ENCODE assay signal across 18 cellular contexts in genomic region chrX:104432321-104432720, GRCh38.
DNase-seq lines count a peak whose midpoint lies in the region; ATAC-seq, FAIRE-seq and TF ChIP-seq lines count a peak whose summit lies in the region.
"Had no signal": no experiment of that assay in that cellular context is flagged by ENCODE, and none has a peak within 500 bp of the region (broad histone marks: within the 10 kb centered on the region; RNA-seq: fewer than 3 reads in every experiment).

No MANE protein-coding gene starts in this region.

- no peaks in the 10 kb centered on the region for H3K4me1 Mint-ChIP-seq in astrocyte (ENCODE audit: low read depth, unreplicated experiment)
- H3K4me1 Mint-ChIP-seq: H9 had no signal

- H3K4me2 ChIP-seq in astrocyte (ENCODE audit: low read length) (no peak overlapping the region), keratinocyte (ENCODE audit: control insufficient read depth, extremely low read depth, insufficient read depth, low read depth, low read length) (no peak overlapping the region)

- H4K20me1 ChIP-seq in astrocyte (ENCODE audit: insufficient read depth, low read length) (no peaks in the 10 kb centered on the region), keratinocyte (ENCODE audit: control insufficient read depth, extremely low read depth, insufficient read depth, low read length) (no peaks in the 10 kb centered on the region)

- DNase-seq in NOMO-1 (lab: John Stamatoyannopoulos, UW; ENCODE audit: unreplicated experiment in 2 of 2) (peak; percentile 30 to 56), NOMO-1 treated with dmso at 0.1 percent for 144 hours (lab: John Stamatoyannopoulos, UW; ENCODE audit: unreplicated experiment) (no peak), astrocyte (ENCODE audit: low read depth) (no peak), keratinocyte (ENCODE audit: low read depth, low spot score) (no peak), left cardiac atrium (no peak)
- no peak for DNase-seq in central memory CD4-positive, alpha-beta T cell
- no peak for DNase-seq in activated CD8-positive, alpha-beta memory T cell treated with anti-CD3 and anti-CD28 coated beads for 24 hours
- DNase-seq: C1 segment of cervical spinal cord, DMS153, H9, NCI-H1092, NCI-H1694, NCI-H2107, NCI-H446, NCI-H774 had no signal

- no peaks in the 10 kb centered on the region for H3K27me3 Mint-ChIP-seq in astrocyte (ENCODE audit: low read depth, unreplicated experiment)

- H3K4me3 ChIP-seq in astrocyte (ENCODE audit: insufficient read depth, low read depth, low read length) (no peak overlapping the region), keratinocyte (ENCODE audit: control insufficient read depth in 2 of 3, extremely low read depth in 1 of 3, insufficient read depth in 2 of 3, low read depth in 1 of 3, low read length in 3 of 3) (no peak overlapping the region)
- H3K4me3 ChIP-seq: GM12878 had no signal

- H3K36me3 ChIP-seq in astrocyte (ENCODE audit: insufficient read depth, low read length) (no peaks in the 10 kb centered on the region), keratinocyte (ENCODE audit: control insufficient read depth in 2 of 2, extremely low read depth in 1 of 2, insufficient read depth in 2 of 2, low read length in 2 of 2) (no peaks in the 10 kb centered on the region)

- H3K9me3 ChIP-seq in astrocyte (ENCODE audit: insufficient read depth, low read depth, low read length), result no peaks in the 10 kb centered on the region
- no peaks in the 10 kb centered on the region for H3K9me3 ChIP-seq in keratinocyte (ENCODE audit: control insufficient read depth, low read depth, low read length)

- dilution Hi-C loops in keratinocyte (cut with MboI; ENCODE audit: extremely low pct_ligation_motif_present, low sequenced_read_pairs), result no loop called here

- TF ChIP-seq CTCF in astrocyte (IDR thresholded peaks at IDR 0.05; ENCODE audit: insufficient read depth, low read depth, low read length), result no peak
- TF ChIP-seq CTCF in keratinocyte (optimal IDR thresholded peaks at IDR 0.05 in 1 of 3, IDR thresholded peaks at IDR 0.05 in 1 of 3, conservative IDR thresholded peaks at IDR 0.05 in 1 of 3; ENCODE audit: extremely low read depth in 1 of 3, insufficient read depth in 2 of 3, low read length in 3 of 3), result no peak

- no peak overlapping the region for H3K4me3 Mint-ChIP-seq in astrocyte (ENCODE audit: unreplicated experiment)
- H3K4me3 Mint-ChIP-seq: H9 had no signal

- FAIRE-seq in astrocyte (lab: Jason Lieb, UNC), result peak; percentile 5
- FAIRE-seq in keratinocyte (lab: Jason Lieb, UNC), result no peak
- FAIRE-seq: A204.1, GM12878 had no signal

- no peaks in the 10 kb centered on the region for H3K79me2 ChIP-seq in astrocyte (ENCODE audit: insufficient read depth, low read length)
- H3K79me2 ChIP-seq in keratinocyte (ENCODE audit: control insufficient read depth, insufficient read depth, low read length), result no peaks in the 10 kb centered on the region

- H3K27ac ChIP-seq in astrocyte (ENCODE audit: low read depth, low read length) (no peak overlapping the region), keratinocyte (ENCODE audit: control insufficient read depth, insufficient read depth, low read length) (no peak overlapping the region)

- H3K27ac Mint-ChIP-seq in astrocyte (ENCODE audit: unreplicated experiment), result no peak overlapping the region
- H3K27ac Mint-ChIP-seq: H9 had no signal

- no peaks in the 10 kb centered on the region for H3K9me1 ChIP-seq in keratinocyte (ENCODE audit: control insufficient read depth, extremely low read depth, insufficient read depth, low read length)

- H3K9ac ChIP-seq in astrocyte (ENCODE audit: low read length), result no peak overlapping the region
- H3K9ac ChIP-seq in keratinocyte (ENCODE audit: control insufficient read depth, extremely low read depth, insufficient read depth, low read length), result no peak overlapping the region

- no peaks in the 10 kb centered on the region for H3K36me3 Mint-ChIP-seq in astrocyte (ENCODE audit: low read depth, unreplicated experiment)

- H3K4me1 ChIP-seq in astrocyte (ENCODE audit: insufficient read depth, low read length), result no peaks in the 10 kb centered on the region
- peaks cover 28% of the 10 kb centered on the region for H3K4me1 ChIP-seq in keratinocyte (ENCODE audit: control insufficient read depth, extremely low read depth, insufficient read depth, low read length)

- H3K9me3 Mint-ChIP-seq in astrocyte (ENCODE audit: unreplicated experiment), result no peaks in the 10 kb centered on the region

- ATAC-seq in HG03280 (IDR thresholded peaks at IDR 0.05; ENCODE audit: unreplicated experiment), result no peak
- no peak for ATAC-seq in left cardiac atrium
- ATAC-seq: GM12878 had no signal

- no peak overlapping the region for H2AFZ ChIP-seq in astrocyte (ENCODE audit: low read depth, low read length)
- H2AFZ ChIP-seq in keratinocyte (ENCODE audit: control insufficient read depth, low read length), result peak overlapping the region; percentile 14

- no peaks in the 10 kb centered on the region for H3K27me3 ChIP-seq in astrocyte (ENCODE audit: insufficient read depth, low read length)
- no peaks in the 10 kb centered on the region for H3K27me3 ChIP-seq in keratinocyte (ENCODE audit: control insufficient read depth, extremely low read depth, insufficient read depth, low read length)

- intact Hi-C loops in left cardiac atrium (cut with DNase I), result no loop called here

Comparison
In these comparisons a context has a peak if more than half of its experiments do, and no peak if none do; other contexts are left out.
1. DNase-seq: peak in NOMO-1 (2 of 2); none in NOMO-1 treated with dmso at 0.1 percent for 144 hours (single experiment), astrocyte (single experiment), keratinocyte (single experiment), left cardiac atrium (single experiment), central memory CD4-positive, alpha-beta T cell (single experiment) and activated CD8-positive, alpha-beta memory T cell treated with anti-CD3 and anti-CD28 coated beads for 24 hours (single experiment).